ENCODE assay signal across 14 cellular contexts in the genomic region with DNA sequence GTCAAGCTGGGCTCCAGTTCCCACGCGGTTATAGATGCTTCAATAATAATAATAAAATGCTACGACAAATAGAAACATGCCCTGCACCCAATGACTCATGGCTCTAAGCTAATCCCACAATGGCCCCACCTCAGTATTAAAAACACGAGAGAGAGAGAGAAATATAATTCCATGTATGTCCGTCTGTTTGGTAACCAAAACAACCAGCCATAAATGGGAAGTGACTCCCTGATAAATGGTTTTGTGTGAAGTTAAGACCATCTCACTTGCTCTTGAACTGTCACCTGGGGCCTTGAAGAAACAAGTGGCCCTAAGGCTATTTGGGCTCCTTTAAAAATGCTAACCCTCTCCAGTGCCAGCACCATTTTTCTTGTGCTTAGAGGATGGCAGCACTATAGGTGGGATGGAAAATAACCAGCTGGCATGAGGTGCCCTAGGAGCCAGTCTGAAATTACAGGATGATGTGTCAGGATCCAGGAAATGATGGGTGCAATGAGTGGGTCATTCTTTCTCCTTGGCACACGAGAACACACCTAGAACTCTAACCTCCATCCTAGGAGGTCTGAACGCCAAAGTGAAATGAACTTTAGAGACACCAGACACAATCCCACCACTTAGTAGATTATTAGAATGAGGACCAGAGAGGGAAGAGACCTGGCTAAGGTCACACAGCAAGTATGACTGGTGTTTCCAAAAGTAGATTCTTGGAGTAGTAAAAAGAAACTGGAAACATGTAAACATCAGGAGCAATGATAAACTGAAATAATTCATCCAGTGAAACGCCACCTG. TPM values are rescaled to one million over a fixed set of nuclear protein-coding genes. Genes with fewer than 3 reads are reported as not detected.
DNase-seq lines count a peak whose midpoint lies in the region; ATAC-seq and TF ChIP-seq lines count a peak whose summit lies in the region.
"Had no signal": no experiment of that assay in that cellular context is flagged by ENCODE, and none has a peak within 500 bp of the region (broad histone marks: within the 10 kb centered on the region; RNA-seq: fewer than 3 reads in every experiment).

No MANE protein-coding gene starts in this region.

- no peak overlapping the region for H3K9ac ChIP-seq in smooth muscle cell (ENCODE audit: low read depth)

- H3K9me3 ChIP-seq in smooth muscle cell (replicated peaks; ENCODE audit: low read depth): no peaks in the 10 kb centered on the region
- H3K9me3 ChIP-seq: A549, spleen, testis had no signal

- H4K20me1 ChIP-seq in smooth muscle cell (ENCODE audit: low read depth): no peaks in the 10 kb centered on the region

- H3K4me1 Mint-ChIP-seq in activated CD4-positive, alpha-beta T cell treated with anti-CD3 and anti-CD28 coated beads, Interleukin-2, amount 10 ng/mL, durations not matched to agents 24 days and 14 days: peaks cover 24% of the 10 kb centered on the region

- H3K4me3 ChIP-seq in NB4 (ENCODE audit: low read depth, low read length): no peak overlapping the region
- H3K4me3 ChIP-seq in smooth muscle cell: no peak overlapping the region
- H3K4me3 ChIP-seq: A549, spleen, testis had no signal

- H3K27ac ChIP-seq in smooth muscle cell (ENCODE audit: low read depth): peak overlapping the region; percentile 25
- H3K27ac ChIP-seq: A549, spleen, testis, VCaP had no signal

- H3K4me1 ChIP-seq in smooth muscle cell (ENCODE audit: low read depth): no peaks in the 10 kb centered on the region
- H3K4me1 ChIP-seq: A549, testis had no signal

- H3K36me3 Mint-ChIP-seq in activated CD4-positive, alpha-beta T cell treated with anti-CD3 and anti-CD28 coated beads, Interleukin-2, amount 10 ng/mL, durations not matched to agents 24 days and 14 days (ENCODE audit: low read depth): no peaks in the 10 kb centered on the region

- H3K27me3 ChIP-seq in smooth muscle cell (ENCODE audit: low read depth): no peaks in the 10 kb centered on the region
- H3K27me3 ChIP-seq: spleen, testis had no signal

- 78% methylated on average over 8 of the region's 8 CpGs for WGBS in smooth muscle cell (ENCODE audit: low lambda C conversion rate)

- intact Hi-C loops in activated CD4-positive, alpha-beta T cell treated with anti-CD3 and anti-CD28 coated beads, Interleukin-2, amount 10 ng/mL, durations not matched to agents 24 days and 14 days (cut with micrococcal nuclease): loop anchor here (1.0 to 5.0 kb wide), 5 partner anchors 10 to 168 kb away; a partner anchor contains a TSS
- intact Hi-C loops in left ventricle myocardium superior (cut with micrococcal nuclease): no loop called here

- no peaks in the 10 kb centered on the region for H3F3A ChIP-seq in smooth muscle cell (ENCODE audit: low read depth)

- peak; percentile 31 for ATAC-seq in HG02759 (IDR thresholded peaks at IDR 0.05; ENCODE audit: unreplicated experiment)
- no peak for ATAC-seq in HG03571 (IDR thresholded peaks at IDR 0.05; ENCODE audit: unreplicated experiment)
- ATAC-seq in left ventricle myocardium superior: no peak
- ATAC-seq: A549 had no signal

- no peak overlapping the region for H3K4me3 Mint-ChIP-seq in activated CD4-positive, alpha-beta T cell treated with anti-CD3 and anti-CD28 coated beads, Interleukin-2, amount 10 ng/mL, durations not matched to agents 24 days and 14 days

- peaks cover 18% of the 10 kb centered on the region for H3K27me3 Mint-ChIP-seq in activated CD4-positive, alpha-beta T cell treated with anti-CD3 and anti-CD28 coated beads, Interleukin-2, amount 10 ng/mL, durations not matched to agents 24 days and 14 days

- no peak overlapping the region for H2AFZ ChIP-seq in smooth muscle cell (ENCODE audit: low read depth)

- peak overlapping the region; percentile 21 for H3K27ac Mint-ChIP-seq in activated CD4-positive, alpha-beta T cell treated with anti-CD3 and anti-CD28 coated beads, Interleukin-2, amount 10 ng/mL, durations not matched to agents 24 days and 14 days

- H3K9me3 Mint-ChIP-seq in activated CD4-positive, alpha-beta T cell treated with anti-CD3 and anti-CD28 coated beads, Interleukin-2, amount 10 ng/mL, durations not matched to agents 24 days and 14 days: no peaks in the 10 kb centered on the region

- TF ChIP-seq POLR2A in NB4 (IDR thresholded peaks at IDR 0.05; ENCODE audit: extremely low read depth, insufficient read length): no peak

- H3K36me3 ChIP-seq in smooth muscle cell (ENCODE audit: low read depth): no peaks in the 10 kb centered on the region
- H3K36me3 ChIP-seq: spleen had no signal

- DNase-seq in activated CD4-positive, alpha-beta T cell treated with anti-CD3 and anti-CD28 coated beads, Interleukin-2, amount 10 ng/mL, durations not matched to agents 24 days and 14 days: no peak
- DNase-seq in activated CD4-positive, alpha-beta T cell treated with anti-CD3 and anti-CD28 coated beads for 4 hours: no peak
- DNase-seq in NB4 (ENCODE audit: low read depth) (peak; percentile 30), smooth muscle cell (lab: John Stamatoyannopoulos, UW; ENCODE audit: unreplicated experiment) (no peak), SIG-M5 (lab: John Stamatoyannopoulos, UW) (no peak), left ventricle myocardium superior (no peak)
- DNase-seq: foreskin melanocyte, NCI-H2107, spleen, testis had no signal

- TF ChIP-seq CTCF in NB4 (IDR thresholded peaks at IDR 0.05; ENCODE audit: low read depth, low read length) (no peak), smooth muscle cell (IDR thresholded peaks at IDR 0.05; ENCODE audit: borderline replicate concordance, insufficient read depth, poor library complexity, severe bottlenecking) (no peak)

- no peaks in the 10 kb centered on the region for H3K79me2 ChIP-seq in smooth muscle cell (ENCODE audit: low read depth)

- H3K4me2 ChIP-seq in smooth muscle cell: no peak overlapping the region
- H3K4me2 ChIP-seq: A549 had no signal

RNA-seq across cellular contexts. Expression of a gene that starts 35.7 kb away (rescaled TPM):
- total RNA-seq in activated CD4-positive, alpha-beta T cell treated with anti-CD3 and anti-CD28 coated beads, Interleukin-2, amount 10 ng/mL, durations not matched to agents 24 days and 14 days: 0.37 and 0.50 TPM in 2 replicates
- 1.9 TPM in 2 replicates for total RNA-seq in smooth muscle cell
- 1.7 and 1.9 TPM in 2 replicates for polyA plus RNA-seq in smooth muscle cell
- total RNA-seq in left ventricle myocardium superior: 5.4 TPM
